In the genomic region with DNA sequence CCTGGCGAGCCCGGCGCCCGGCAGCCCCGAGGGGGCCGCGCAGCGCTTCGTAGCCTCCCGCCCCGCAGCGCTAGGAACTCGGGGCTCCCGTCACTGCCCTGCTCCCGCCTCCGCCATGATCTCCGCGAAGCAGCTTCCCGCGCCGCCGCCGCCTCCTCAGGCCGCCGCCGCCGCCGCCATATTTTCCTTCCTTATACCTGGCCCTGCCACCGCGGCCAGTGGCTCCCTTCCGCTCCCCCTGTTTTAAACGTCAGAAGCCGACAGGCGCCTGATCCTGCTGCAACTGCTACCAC, we compare ENCODE assay signal across 1 cellular context.
TF ChIP-seq lines count a peak whose summit lies in the region.

No MANE protein-coding gene starts in this region.

TF ChIP-seq in HepG2, 621 proteins besides CTCF, POLR2A, EP300 and RAD21 (continued from another document):
- TF ChIP-seq, protein P1, sequence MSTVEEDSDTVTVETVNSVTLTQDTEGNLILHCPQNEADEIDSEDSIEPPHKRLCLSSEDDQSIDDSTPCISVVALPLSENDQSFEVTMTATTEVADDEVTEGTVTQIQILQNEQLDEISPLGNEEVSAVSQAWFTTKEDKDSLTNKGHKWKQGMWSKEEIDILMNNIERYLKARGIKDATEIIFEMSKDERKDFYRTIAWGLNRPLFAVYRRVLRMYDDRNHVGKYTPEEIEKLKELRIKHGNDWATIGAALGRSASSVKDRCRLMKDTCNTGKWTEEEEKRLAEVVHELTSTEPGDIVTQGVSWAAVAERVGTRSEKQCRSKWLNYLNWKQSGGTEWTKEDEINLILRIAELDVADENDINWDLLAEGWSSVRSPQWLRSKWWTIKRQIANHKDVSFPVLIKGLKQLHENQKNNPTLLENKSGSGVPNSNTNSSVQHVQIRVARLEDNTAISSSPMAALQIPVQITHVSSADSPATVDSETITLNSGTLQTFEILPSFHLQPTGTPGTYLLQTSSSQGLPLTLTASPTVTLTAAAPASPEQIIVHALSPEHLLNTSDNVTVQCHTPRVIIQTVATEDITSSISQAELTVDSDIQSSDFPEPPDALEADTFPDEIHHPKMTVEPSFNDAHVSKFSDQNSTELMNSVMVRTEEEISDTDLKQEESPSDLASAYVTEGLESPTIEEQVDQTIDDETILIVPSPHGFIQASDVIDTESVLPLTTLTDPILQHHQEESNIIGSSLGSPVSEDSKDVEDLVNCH (CRISPR knock-in tag; IDR thresholded peaks at IDR 0.05), result no peak
